15 cellular contexts compared by ENCODE assay signal in the genomic region with DNA sequence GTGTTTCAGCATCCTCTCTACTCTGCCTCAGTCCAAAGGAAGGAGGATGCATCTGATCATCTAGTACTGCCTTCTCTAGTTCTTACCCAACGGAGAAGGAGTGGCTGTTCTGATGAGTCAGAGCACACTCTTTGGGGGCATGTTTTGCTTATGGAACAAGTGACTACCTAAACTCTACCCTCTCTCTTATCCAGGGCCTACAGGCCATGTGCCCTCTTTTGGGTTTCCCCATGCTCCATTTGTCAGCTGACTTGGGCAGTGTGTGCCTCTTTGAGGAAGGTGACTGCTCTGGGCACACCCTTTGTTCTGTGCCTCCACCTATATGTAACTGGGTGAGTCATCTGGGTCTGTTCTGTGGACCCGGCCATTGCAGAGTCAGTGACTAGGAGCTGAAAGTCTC.
DNase-seq lines count a peak whose midpoint lies in the region; ATAC-seq and TF ChIP-seq lines count a peak whose summit lies in the region.
"Had no signal": no experiment of that assay in that cellular context is flagged by ENCODE, and none has a peak within 500 bp of the region (broad histone marks: within the 10 kb centered on the region; RNA-seq: fewer than 3 reads in every experiment).

No MANE protein-coding gene starts in this region.

- H4K91ac ChIP-seq in mesenchymal stem cell (ENCODE audit: low read length): no peak overlapping the region

- H4K8ac ChIP-seq in mesenchymal stem cell (ENCODE audit: low read length): no peak overlapping the region

- no peak overlapping the region for H3K14ac ChIP-seq in mesenchymal stem cell (ENCODE audit: low read length in 2 of 2)

- H2BK120ac ChIP-seq in mesenchymal stem cell (ENCODE audit: low read depth, low read length): no peak overlapping the region

- H2AK5ac ChIP-seq in mesenchymal stem cell (ENCODE audit: low read length, severe bottlenecking): no peak overlapping the region

- no peak overlapping the region for H3K9ac ChIP-seq in mesenchymal stem cell (ENCODE audit: low read length)

- H3K9me3 ChIP-seq in mesenchymal stem cell (ENCODE audit: control insufficient read depth, low read length) (peaks cover 7% of the 10 kb centered on the region), A673 (ENCODE audit: low read depth, low read length, poor library complexity, severe bottlenecking) (no peaks in the 10 kb centered on the region)
- H3K9me3 ChIP-seq: right atrium auricular region had no signal

- POLR2A ChIA-PET in A673 (lab: Charles Lee; ENCODE audit: low non-redundant PET): no interaction called here

- no peak overlapping the region for H2BK5ac ChIP-seq in mesenchymal stem cell (ENCODE audit: low read depth, low read length, poor library complexity, severe bottlenecking)

- ATAC-seq in GM19023 (IDR thresholded peaks at IDR 0.05; ENCODE audit: unreplicated experiment): no peak
- ATAC-seq: Panc1 had no signal

- H2BK12ac ChIP-seq in mesenchymal stem cell (ENCODE audit: low read length in 2 of 2): no peak overlapping the region

- H3K18ac ChIP-seq in mesenchymal stem cell (ENCODE audit: low read depth in 1 of 2, low read length in 2 of 2): no peak overlapping the region

- H3K79me1 ChIP-seq in mesenchymal stem cell (replicated peaks; ENCODE audit: low read length, poor library complexity, severe bottlenecking): no peaks in the 10 kb centered on the region

- no TSS peak for BruUV-seq in A673 (replicated peaks; lab: Mats Ljungman, UMichigan)

- H3K36me3 ChIP-seq in mesenchymal stem cell (ENCODE audit: control insufficient read depth in 1 of 2, insufficient read depth in 2 of 2, low read depth in 1 of 2, low read length in 2 of 2): no peaks in the 10 kb centered on the region
- H3K36me3 ChIP-seq in A673 (ENCODE audit: insufficient read depth, low read length, poor library complexity, severe bottlenecking): no peaks in the 10 kb centered on the region
- H3K36me3 ChIP-seq: right atrium auricular region had no signal

- H2BK15ac ChIP-seq in mesenchymal stem cell (ENCODE audit: low read depth, poor library complexity, severe bottlenecking): no peak overlapping the region

- CTCF ChIA-PET in A673 (lab: Charles Lee): no interaction called here

- TF ChIP-seq CTCF in NB4 (IDR thresholded peaks at IDR 0.05; ENCODE audit: low read depth, low read length) (no peak), cardiac fibroblast (IDR thresholded peaks at IDR 0.05; ENCODE audit: low read depth, low read length) (no peak), A673 (conservative IDR thresholded peaks at IDR 0.05; ENCODE audit: low read depth, low read length) (no peak)

- peaks cover 3% of the 10 kb centered on the region for H3K4me1 ChIP-seq in mesenchymal stem cell (ENCODE audit: control insufficient read depth, insufficient read depth, low read depth, low read length)
- H3K4me1 ChIP-seq in A673 (ENCODE audit: insufficient read depth, low read length, poor library complexity, severe bottlenecking): no peaks in the 10 kb centered on the region
- H3K4me1 ChIP-seq: right atrium auricular region had no signal

- DNase-seq in Daoy (ENCODE audit: low read depth): peak; percentile 34
- DNase-seq in NB4 (ENCODE audit: low read depth): peak; percentile 28
- peak; percentile 17 to 78 for DNase-seq in cardiac fibroblast (ENCODE audit: low read depth in 2 of 2)
- DNase-seq in mesenchymal stem cell: peak; percentile 43
- DNase-seq in effector CD4-positive, alpha-beta T cell: no peak
- no peak for DNase-seq in activated naive CD4-positive, alpha-beta T cell treated with Interleukin-2 at 50 U/mL for 16 hours
- no peak for DNase-seq in A673 (ENCODE audit: low spot score)
- DNase-seq: activated CD4-positive, alpha-beta memory T cell treated with anti-CD3 and anti-CD28 coated beads, Interleukin-2, amount 10 ng/mL, durations not matched to agents 7 days and 5 days; Calu3; GDM1; kidney; NCI-H1048 had no signal

- no peak overlapping the region for H3K4ac ChIP-seq in mesenchymal stem cell (ENCODE audit: low read depth in 1 of 2, low read length in 2 of 2)

- WGBS in mesenchymal stem cell: 79% methylated on average over 1 of the region's 2 CpGs

- no peak overlapping the region for H2AFZ ChIP-seq in mesenchymal stem cell (ENCODE audit: low read depth, low read length)

- H3K27ac ChIP-seq in mesenchymal stem cell (ENCODE audit: low read length, poor library complexity, severe bottlenecking) (no peak overlapping the region), A673 (ENCODE audit: low read depth, low read length, poor library complexity, severe bottlenecking) (no peak overlapping the region)
- H3K27ac ChIP-seq: right atrium auricular region had no signal

- intact Hi-C loops in A673 (cut with micrococcal nuclease; ENCODE audit: unreplicated experiment): no loop called here

- H3K4me3 ChIP-seq in NB4 (ENCODE audit: low read depth, low read length) (no peak overlapping the region), cardiac fibroblast (replicated peaks in 1 of 2; ENCODE audit: low read depth in 2 of 2, low read length in 2 of 2) (no peak overlapping the region), mesenchymal stem cell (ENCODE audit: insufficient read depth in 1 of 2, low read depth in 1 of 2, low read length in 2 of 2) (no peak overlapping the region), A673 (ENCODE audit: low read depth, low read length, poor library complexity, severe bottlenecking) (no peak overlapping the region)
- H3K4me3 ChIP-seq: right atrium auricular region had no signal

- no peak for TF ChIP-seq POLR2A in NB4 (IDR thresholded peaks at IDR 0.05; ENCODE audit: extremely low read depth, insufficient read length)

- H3K4me2 ChIP-seq in mesenchymal stem cell (ENCODE audit: low read length, poor library complexity, severe bottlenecking): no peak overlapping the region

- no peak overlapping the region for H3K23ac ChIP-seq in mesenchymal stem cell (ENCODE audit: low read length in 2 of 2)

- H3K27me3 ChIP-seq in mesenchymal stem cell (ENCODE audit: control insufficient read depth in 1 of 2, insufficient read depth in 1 of 2, low read length in 2 of 2) (no peaks in the 10 kb centered on the region), A673 (replicated peaks; ENCODE audit: insufficient read depth, low read depth, low read length, poor library complexity) (no peaks in the 10 kb centered on the region)
- H3K27me3 ChIP-seq: right atrium auricular region had no signal

Comparison
In these comparisons a context has a peak if more than half of its experiments do, and no peak if none do; other contexts are left out.
1. DNase-seq: peak in Daoy (single experiment), NB4 (single experiment), cardiac fibroblast (2 of 2) and mesenchymal stem cell (single experiment); none in effector CD4-positive, alpha-beta T cell (single experiment), activated naive CD4-positive, alpha-beta T cell treated with Interleukin-2 at 50 U/mL for 16 hours (single experiment) and A673 (single experiment).